Comparison of ENCODE assay signal across 25 cellular contexts in genomic region chr1:92277105-92277504, GRCh38. TPM values are rescaled to one million over a fixed set of nuclear protein-coding genes. Genes with fewer than 3 reads are reported as not detected.
DNase-seq lines count a peak whose midpoint lies in the region; ATAC-seq, FAIRE-seq and TF ChIP-seq lines count a peak whose summit lies in the region.
"Had no signal": no experiment of that assay in that cellular context is flagged by ENCODE, and none has a peak within 500 bp of the region (broad histone marks: within the 10 kb centered on the region; RNA-seq: fewer than 3 reads in every experiment).

No MANE protein-coding gene starts in this region.

- no peak overlapping the region for H3K4me3 ChIP-seq in astrocyte of the spinal cord (ENCODE audit: low read depth, low read length)
- no peak overlapping the region for H3K4me3 ChIP-seq in fibroblast of villous mesenchyme (ENCODE audit: low read depth, low read length)
- H3K4me3 ChIP-seq: cardiac muscle cell, dorsolateral prefrontal cortex, left ventricle myocardium inferior, thoracic aorta had no signal

- no peak for ATAC-seq in HG03135 (IDR thresholded peaks at IDR 0.05; ENCODE audit: unreplicated experiment)
- ATAC-seq: activated T-helper 17 cell treated with anti-CD3 and anti-CD28 coated beads, Interleukin-2, amount 50 U/mL, for 72 hours had no signal

- FAIRE-seq in HTR-8/SVneo (lab: Jason Lieb, UNC) = no peak
- FAIRE-seq: GM12892 had no signal

- TF ChIP-seq CTCF in astrocyte of the spinal cord (IDR thresholded peaks at IDR 0.05; ENCODE audit: low read depth, low read length) (no peak), fibroblast of villous mesenchyme (IDR thresholded peaks at IDR 0.05; ENCODE audit: insufficient read depth, low read depth, low read length) (no peak)

- in situ Hi-C loops in astrocyte of the spinal cord (cut with HindIII; ENCODE audit: low sequenced_read_pairs) = no loop called here

- DNase-seq in AG08395 (ENCODE audit: low spot score) (peak; percentile 13), HTR-8/SVneo (ENCODE audit: insufficient read length, low spot score) (peak; percentile 4), astrocyte of the spinal cord (ENCODE audit: low read depth, low spot score) (peak; percentile 52), fibroblast of villous mesenchyme (ENCODE audit: low read depth) (peak; percentile 55), NOMO-1 treated with DMSO at 0.1 percent for 48 hours (lab: John Stamatoyannopoulos, UW; ENCODE audit: unreplicated experiment) (no peak), anterior cingulate cortex (lab: John Stamatoyannopoulos, UW) (no peak)
- no peak for DNase-seq in activated CD4-positive, alpha-beta T cell treated with anti-CD3 and anti-CD28 coated beads, Interleukin-2, amount 50 U/mL, for 1 hour
- DNase-seq: activated CD4-positive, alpha-beta T cell treated with anti-CD3 and anti-CD28 coated beads, Interleukin-2, amount 10 ng/mL, durations not matched to agents 24 days and 14 days; activated naive CD8-positive, alpha-beta T cell treated with anti-CD3 and anti-CD28 coated beads, Interleukin-2, amount 10 ng/mL, durations not matched to agents 7 days and 5 days; dorsolateral prefrontal cortex; H7; left ventricle myocardium inferior; NCI-H1436; nephron progenitor cell; SIG-M5; stimulated activated CD4-positive, alpha-beta T cell treated with anti-CD3 and anti-CD28 coated beads, Interleukin-2, amount 100 ng/mL, for 24 hours; stimulated activated naive CD4-positive, alpha-beta T cell; T-helper 1 cell had no signal

RNA-seq across cellular contexts. Expression of gene GLMN, which starts 21.7 kb away (rescaled TPM):
- 10.3 and 16.4 TPM in 2 replicates for total RNA-seq in fibroblast of villous mesenchyme

RNA-seq across cellular contexts. Expression of gene RPAP2, which starts 21.8 kb away (rescaled TPM):
- total RNA-seq in fibroblast of villous mesenchyme = 5.5 and 9.9 TPM in 2 replicates

RNA-seq across cellular contexts. Expression of gene C1orf146, which starts 59.4 kb away (rescaled TPM):
- total RNA-seq in fibroblast of villous mesenchyme = not detected in 2 replicates
- total RNA-seq: A673; activated CD4-positive, alpha-beta T cell treated with anti-CD3 and anti-CD28 coated beads, Interleukin-2, amount 10 ng/mL, durations not matched to agents 24 days and 14 days; activated naive CD8-positive, alpha-beta T cell treated with anti-CD3 and anti-CD28 coated beads, Interleukin-2, amount 10 ng/mL, durations not matched to agents 7 days and 5 days; activated T-helper 17 cell treated with anti-CD3 and anti-CD28 coated beads, Interleukin-2, amount 50 U/mL, for 72 hours; cardiac muscle cell; H7; left ventricle myocardium inferior; progenitor cell of endocrine pancreas; thoracic aorta had no signal

Comparison
In these comparisons a context has a peak if more than half of its experiments do, and no peak if none do; other contexts are left out.
1. DNase-seq: peak in AG08395 (single experiment), HTR-8/SVneo (single experiment), astrocyte of the spinal cord (single experiment) and fibroblast of villous mesenchyme (single experiment); none in activated CD4-positive, alpha-beta T cell treated with anti-CD3 and anti-CD28 coated beads, Interleukin-2, amount 50 U/mL, for 1 hour (single experiment), NOMO-1 treated with DMSO at 0.1 percent for 48 hours (single experiment) and anterior cingulate cortex (0 of 58).